ENCODE assay signal across 12 cellular contexts in the genomic region with DNA sequence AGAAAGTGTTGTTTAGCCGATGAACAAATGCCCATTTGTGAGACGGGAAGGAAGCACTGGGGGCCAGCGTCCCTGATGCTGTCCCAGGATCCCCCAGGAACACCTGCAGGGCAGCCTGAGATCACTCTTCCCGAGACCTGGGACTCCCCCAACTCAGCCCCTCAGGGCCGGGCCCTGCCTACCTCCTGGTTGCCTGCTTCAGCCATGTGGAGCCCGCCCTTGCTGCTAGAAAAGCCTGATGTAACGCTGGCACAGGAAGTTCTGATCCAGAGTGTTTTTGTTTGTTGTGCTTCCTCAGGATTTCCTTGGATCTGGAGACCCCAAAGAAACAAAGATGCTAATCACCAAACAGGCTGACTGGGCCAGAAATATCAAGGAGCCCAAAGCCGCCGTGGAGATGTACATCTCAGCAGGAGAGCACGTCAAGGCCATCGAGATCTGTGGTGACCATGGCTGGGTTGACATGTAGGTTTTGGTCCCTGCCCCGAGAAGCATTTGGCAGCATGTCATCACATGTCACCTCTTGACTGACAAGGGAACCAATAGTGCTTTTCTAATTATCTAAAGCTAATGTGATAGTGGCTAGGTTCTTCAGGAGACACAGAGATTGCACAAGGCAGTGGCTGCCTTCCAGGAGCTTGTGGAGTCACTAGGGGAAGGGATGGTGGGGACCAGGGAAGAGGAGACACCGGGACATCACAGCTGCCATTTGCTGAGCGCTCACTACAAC. TPM values are rescaled to one million over a fixed set of nuclear protein-coding genes. Genes with fewer than 3 reads are reported as not detected.
DNase-seq lines count a peak whose midpoint lies in the region; ATAC-seq, FAIRE-seq and TF ChIP-seq lines count a peak whose summit lies in the region.
"Not testable (repeated sequence)": the region's sequence is repeated elsewhere in the genome, so short reads cannot be mapped to it uniquely, and the experiment has no call there.
"Had no signal": no experiment of that assay in that cellular context is flagged by ENCODE, and none has a peak within 500 bp of the region (broad histone marks: within the 10 kb centered on the region; RNA-seq: fewer than 3 reads in every experiment).

No MANE protein-coding gene starts in this region.

- TF ChIP-seq POLR2A in endothelial cell of umbilical vein (IDR thresholded peaks at IDR 0.05; ENCODE audit: low read depth, low read length): not testable (repeated sequence)

- not testable (repeated sequence) for DNase-seq in T-helper 17 cell; left lobe of liver (ENCODE audit: low spot score); lung (ENCODE audit: low spot score); psoas muscle; substantia nigra (lab: John Stamatoyannopoulos, UW)
- DNase-seq in endothelial cell of umbilical vein (ENCODE audit: low read depth, low spot score) (peak; percentile 72), heart right ventricle (peak; percentile 38 to 41)

- CTCF ChIA-PET in endothelial cell of umbilical vein (lab: Charles Lee): interaction anchor here (1.4 kb wide), 1 partner anchor 10 kb away, joined by 5 read pairs; no protein-coding TSS in a partner anchor

- H3K27ac ChIP-seq in endothelial cell of umbilical vein (ENCODE audit: insufficient read depth, low read depth, low read length) (peak overlapping the region; percentile 90), heart right ventricle (peak overlapping the region; percentile 41 to 80 (median 67)), lung (ENCODE audit: low read depth in 1 of 2, low read length in 1 of 2) (peak overlapping the region; percentile 38 to 73), psoas muscle (peak overlapping the region; percentile 36), substantia nigra (ENCODE audit: low read depth, low read length, poor library complexity, severe bottlenecking) (peak overlapping the region; percentile 74)

- H3K9ac ChIP-seq in endothelial cell of umbilical vein (replicated peaks; ENCODE audit: extremely low read depth, insufficient read depth, low read length): not testable (repeated sequence)

- H4K20me1 ChIP-seq in endothelial cell of umbilical vein (replicated peaks; ENCODE audit: control insufficient read depth, extremely low read depth, insufficient read depth, low read length): not testable (repeated sequence)

- dilution Hi-C loops in endothelial cell of umbilical vein (cut with MboI; ENCODE audit: extremely low pct_ligation_motif_present, low sequenced_read_pairs): not testable (repeated sequence)

- H3K36me3 Mint-ChIP-seq in T-helper 17 cell (ENCODE audit: low read depth): not testable (repeated sequence)

- H3K9me3 ChIP-seq in T-helper 17 cell (ENCODE audit: control insufficient read depth, low read length, poor library complexity, severe bottlenecking); endothelial cell of umbilical vein (replicated peaks; ENCODE audit: control insufficient read depth, insufficient read depth, low read length); heart right ventricle; lung (ENCODE audit: control insufficient read depth in 2 of 2, insufficient read depth in 1 of 2, low read length in 1 of 2); psoas muscle: not testable (repeated sequence)

- not testable (repeated sequence) for H3K27me3 ChIP-seq in endothelial cell of umbilical vein (ENCODE audit: control insufficient read depth in 2 of 2, insufficient read depth in 2 of 2, low read length in 2 of 2); heart right ventricle; lung (ENCODE audit: control insufficient read depth, insufficient read depth); psoas muscle (ENCODE audit: insufficient read depth in 3 of 3, low read length in 2 of 3)

- not testable (repeated sequence) for H3K4me3 ChIP-seq in endothelial cell of umbilical vein (replicated peaks in 1 of 3; ENCODE audit: insufficient read depth in 1 of 3, low read depth in 1 of 3, low read length in 3 of 3); heart right ventricle; lung; psoas muscle

- peak overlapping the region; percentile 3 for H2AFZ ChIP-seq in endothelial cell of umbilical vein (ENCODE audit: low read depth, low read length)

- H3K4me1 ChIP-seq in endothelial cell of umbilical vein (ENCODE audit: control insufficient read depth, extremely low read depth, insufficient read depth, low read length) (peaks cover 49% of the 10 kb centered on the region), heart right ventricle (peaks cover 16 to 87% (median 73%) of the 10 kb centered on the region in 9 donors), lung (ENCODE audit: control insufficient read depth in 2 of 2, insufficient read depth in 2 of 2, low read length in 2 of 2) (peaks cover 8 to 25% of the 10 kb centered on the region in 2 donors), psoas muscle (peaks cover 18% of the 10 kb centered on the region)

- not testable (repeated sequence) for H3K4me3 Mint-ChIP-seq in T-helper 17 cell

- H3K36me3 ChIP-seq in endothelial cell of umbilical vein (ENCODE audit: control insufficient read depth in 2 of 2, extremely low read depth in 1 of 2, insufficient read depth in 2 of 2, low read length in 2 of 2); psoas muscle (ENCODE audit: insufficient read depth in 1 of 2, low read depth in 1 of 2): not testable (repeated sequence)
- peaks cover 0 to 31% (median 0%) of the 10 kb centered on the region in 9 donors for H3K36me3 ChIP-seq in heart right ventricle
- H3K36me3 ChIP-seq in lung (ENCODE audit: control insufficient read depth in 2 of 2, insufficient read depth in 2 of 2, low read length in 2 of 2): peaks cover 0 to 12% of the 10 kb centered on the region in 2 donors

- POLR2A ChIA-PET in endothelial cell of umbilical vein (lab: Charles Lee): not testable (repeated sequence)

- H3K27me3 Mint-ChIP-seq in T-helper 17 cell: not testable (repeated sequence)

- 57 to 69% methylated on average over 13 of the region's 14 CpGs for WGBS in heart right ventricle, 2 donors
- 74 to 79% methylated on average over 12 to 13 of the region's 14 CpGs for WGBS in lung, 2 donors
- 71 to 81% (median 76%) methylated on average over 12 to 13 of the region's 14 CpGs for WGBS in psoas muscle, 3 donors

- peak overlapping the region; percentile 69 for H3K27ac Mint-ChIP-seq in T-helper 17 cell

- peak overlapping the region; percentile 59 for H3K4me2 ChIP-seq in endothelial cell of umbilical vein (ENCODE audit: insufficient read depth, low read length)

- peak; percentile 98 for FAIRE-seq in endothelial cell of umbilical vein (lab: Jason Lieb, UNC)

- H3K9me1 ChIP-seq in endothelial cell of umbilical vein (replicated peaks; ENCODE audit: control insufficient read depth, extremely low read depth, insufficient read depth, low read length): not testable (repeated sequence)

- not testable (repeated sequence) for ATAC-seq in T-helper 17 cell; lung (ENCODE audit: insufficient read depth, low FRiP score); psoas muscle
- ATAC-seq in heart right ventricle (peak in 5 of 8 donors; percentile 9 to 58 (median 54)), left lobe of liver (peak; percentile 48)

- H3K79me2 ChIP-seq in endothelial cell of umbilical vein (ENCODE audit: control insufficient read depth, insufficient read depth, low read length): not testable (repeated sequence)

- TSS peak; percentile 26 for BruUV-seq in endothelial cell of umbilical vein (replicated peaks; lab: Mats Ljungman, UMichigan)

- not testable (repeated sequence) for H3K4me1 Mint-ChIP-seq in T-helper 17 cell

- not testable (repeated sequence) for TF ChIP-seq CTCF in endothelial cell of umbilical vein (IDR thresholded peaks at IDR 0.05; ENCODE audit: extremely low read depth in 1 of 2, insufficient read depth in 1 of 2, low read depth in 1 of 2, low read length in 2 of 2); heart right ventricle (IDR thresholded peaks at IDR 0.05); lung (IDR thresholded peaks at IDR 0.05; ENCODE audit: control extremely low read depth, extremely low read depth); psoas muscle (IDR thresholded peaks at IDR 0.05)

- intact Hi-C loops in endothelial cell of umbilical vein (cut with micrococcal nuclease); psoas muscle (cut with DNase I): not testable (repeated sequence)
- intact Hi-C loops in heart right ventricle (cut with DNase I): loop anchor here in 6 of 10 donors (5.0 to 10.0 kb wide), 6 partner anchors 48 to 435 kb away; no protein-coding TSS in a partner anchor

RNA-seq across cellular contexts. Expression of gene RHO, which starts 28.7 kb away (rescaled TPM):
- total RNA-seq in T-helper 17 cell (not detected), endothelial cell of umbilical vein (not detected in 2 replicates), heart right ventricle (not detected), left lobe of liver (not detected), lung (not detected), psoas muscle (not detected)
- polyA plus RNA-seq in endothelial cell of umbilical vein (not detected in 2 replicates), heart right ventricle (not detected), lung (under 1 TPM in 1 of 2 donors, not detected in 1; 0.01 TPM), psoas muscle (under 1 TPM in 1 of 3 donors, not detected in 2; 0.01 TPM)
- not detected in 2 replicates for polyA plus RNA-seq in endothelial cell of umbilical vein (2011; cell fraction: cytosol; rRNA removed)
- polyA plus RNA-seq in endothelial cell of umbilical vein (2011; cell fraction: nucleus; rRNA removed): 0.12 TPM in 1 of 2 replicates, not detected in the other
- not detected in 2 replicates for polyA plus RNA-seq in endothelial cell of umbilical vein (2012)
- not detected in 2 replicates for polyA minus RNA-seq in endothelial cell of umbilical vein
- not detected for polyA minus RNA-seq in endothelial cell of umbilical vein (2011; cell fraction: cytosol; rRNA and poly(A)+ RNA removed)
- not detected in 2 replicates for polyA minus RNA-seq in endothelial cell of umbilical vein (2011; cell fraction: nucleus; rRNA and poly(A)+ RNA removed)
- total RNA-seq: A673; CD4-positive, alpha-beta memory T cell; Daoy; PC-3; RPMI7951 had no signal
- polyA plus RNA-seq: CD4-positive, alpha-beta memory T cell had no signal

RNA-seq across cellular contexts. Expression of gene H1-8, which starts 43.2 kb away (rescaled TPM):
- total RNA-seq in T-helper 17 cell (not detected), endothelial cell of umbilical vein (not detected in 2 replicates), heart right ventricle (not detected), left lobe of liver (not detected), lung (not detected), psoas muscle (not detected)
- polyA plus RNA-seq in endothelial cell of umbilical vein (not detected in 2 replicates), heart right ventricle (not detected), lung (not detected), psoas muscle (not detected)
- polyA plus RNA-seq in endothelial cell of umbilical vein (2011; cell fraction: cytosol; rRNA removed): not detected in 2 replicates
- not detected in 2 replicates for polyA plus RNA-seq in endothelial cell of umbilical vein (2011; cell fraction: nucleus; rRNA removed)
- not detected in 2 replicates for polyA plus RNA-seq in endothelial cell of umbilical vein (2012)
- not detected in 2 replicates for polyA minus RNA-seq in endothelial cell of umbilical vein
- polyA minus RNA-seq in endothelial cell of umbilical vein (2011; cell fraction: cytosol; rRNA and poly(A)+ RNA removed): not detected
- polyA minus RNA-seq in endothelial cell of umbilical vein (2011; cell fraction: nucleus; rRNA and poly(A)+ RNA removed): not detected in 2 replicates
- total RNA-seq: A673; CD4-positive, alpha-beta memory T cell; Daoy; PC-3; RPMI7951 had no signal
- polyA plus RNA-seq: CD4-positive, alpha-beta memory T cell had no signal

RNA-seq across cellular contexts. Expression of gene IFT122, which starts 59.7 kb away (rescaled TPM):
- total RNA-seq in T-helper 17 cell (10 to 100 TPM; 20.1 to 22.8 TPM), endothelial cell of umbilical vein (36.6 and 41.7 TPM in 2 replicates), heart right ventricle (10 to 100 TPM; 12.4 to 23.9 (median 16.8) TPM), left lobe of liver (11.0 TPM), lung (10 to 100 TPM; 49.1 to 65.7 TPM), psoas muscle (1 to 10 TPM; 4.5 to 7.3 (median 5.7) TPM)
- polyA plus RNA-seq in endothelial cell of umbilical vein (38.4 and 44.3 TPM in 2 replicates), heart right ventricle (10 to 100 TPM in 1 of 2 donors, 1 to 10 TPM in 1; 9.7 to 29.1 TPM), lung (10 to 100 TPM; 11.0 to 14.3 TPM), psoas muscle (1 to 10 TPM; 2.3 to 4.3 (median 3.2) TPM)
- 26.1 and 28.0 TPM in 2 replicates for polyA plus RNA-seq in endothelial cell of umbilical vein (2011; cell fraction: cytosol; rRNA removed)
- polyA plus RNA-seq in endothelial cell of umbilical vein (2011; cell fraction: nucleus; rRNA removed): 105 and 116 TPM in 2 replicates
- polyA plus RNA-seq in endothelial cell of umbilical vein (2012): 18.0 and 23.9 TPM in 2 replicates
- polyA minus RNA-seq in endothelial cell of umbilical vein: 67.1 and 91.1 TPM in 2 replicates
- 9.4 TPM for polyA minus RNA-seq in endothelial cell of umbilical vein (2011; cell fraction: cytosol; rRNA and poly(A)+ RNA removed)
- 56.9 and 73.7 TPM in 2 replicates for polyA minus RNA-seq in endothelial cell of umbilical vein (2011; cell fraction: nucleus; rRNA and poly(A)+ RNA removed)

Comparison
In these comparisons a context has a peak if more than half of its experiments do, and no peak if none do; other contexts are left out.
1. H3K27ac ChIP-seq: peak in every context shown above with its lines; median percentile 90 in endothelial cell of umbilical vein; 74 in substantia nigra; 67 in heart right ventricle; 56 in lung; 36 in psoas muscle.